ENCODE assay signal across 24 cellular contexts in the genomic region with DNA sequence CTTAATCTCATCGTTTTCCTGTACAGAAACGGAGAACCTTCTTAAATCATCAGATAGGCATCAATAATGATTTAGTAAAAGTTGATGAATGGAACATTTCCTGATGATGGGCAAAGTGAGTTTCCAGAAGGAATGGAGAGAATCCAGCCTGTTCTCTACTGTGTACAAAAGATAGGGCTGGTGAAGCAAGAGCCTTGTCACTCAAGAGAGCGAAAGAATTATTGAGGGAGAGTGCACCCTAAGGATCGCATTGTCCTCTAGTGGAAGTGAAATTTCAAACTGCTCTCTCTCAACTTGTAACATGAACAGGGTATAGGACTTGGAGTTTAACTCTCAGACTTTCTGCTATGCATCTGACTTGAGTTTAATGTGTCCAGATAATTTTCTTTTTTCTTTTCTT.
A peak's percentile ranks its signal among the peaks of the same experiment; 100 is the strongest.
DNase-seq lines count a peak whose midpoint lies in the region; ATAC-seq, FAIRE-seq and TF ChIP-seq lines count a peak whose summit lies in the region.
"Had no signal": no experiment of that assay in that cellular context is flagged by ENCODE, and none has a peak within 500 bp of the region (broad histone marks: within the 10 kb centered on the region; RNA-seq: fewer than 3 reads in every experiment).

No MANE protein-coding gene starts in this region.

- H3K9me3 Mint-ChIP-seq in astrocyte (ENCODE audit: unreplicated experiment) = peaks cover 4% of the 10 kb centered on the region

- no peaks in the 10 kb centered on the region for H4K20me1 ChIP-seq in astrocyte (ENCODE audit: insufficient read depth, low read length)
- H4K20me1 ChIP-seq: BLaER1 treated with 17β-estradiol and CSF1 and Interleukin-3, amounts not matched to agents 10 nM and 100 nM had no signal

- H3K9me3 ChIP-seq in astrocyte (ENCODE audit: insufficient read depth, low read depth, low read length) = no peaks in the 10 kb centered on the region
- H3K9me3 ChIP-seq: A549, Caco-2 had no signal

- H3K4me3 Mint-ChIP-seq in astrocyte (ENCODE audit: unreplicated experiment) = peak overlapping the region; percentile 54
- H3K4me3 Mint-ChIP-seq: B cell; CD4-positive, alpha-beta T cell; CD8-positive, alpha-beta T cell had no signal

- H3K9ac ChIP-seq in astrocyte (ENCODE audit: low read length) = no peak overlapping the region
- H3K9ac ChIP-seq: BLaER1 treated with 17β-estradiol and CSF1 and Interleukin-3, amounts not matched to agents 10 nM and 100 nM had no signal

- intact Hi-C loops in Right ventricle myocardium superior (cut with DNase I) = no loop called here

- H3K79me2 ChIP-seq in astrocyte (ENCODE audit: insufficient read depth, low read length) = no peaks in the 10 kb centered on the region

- peaks cover 12% of the 10 kb centered on the region for H3K36me3 Mint-ChIP-seq in astrocyte (ENCODE audit: low read depth, unreplicated experiment)
- H3K36me3 Mint-ChIP-seq: CD8-positive, alpha-beta T cell had no signal

- no peaks in the 10 kb centered on the region for H3K4me1 Mint-ChIP-seq in astrocyte (ENCODE audit: low read depth, unreplicated experiment)
- H3K4me1 Mint-ChIP-seq: B cell had no signal

- no peak overlapping the region for H3K4me3 ChIP-seq in LNCaP clone FGC (ENCODE audit: low read depth, low read length)
- H3K4me3 ChIP-seq in astrocyte (ENCODE audit: insufficient read depth, low read depth, low read length) = no peak overlapping the region
- H3K4me3 ChIP-seq: A549; BLaER1 treated with 17β-estradiol and CSF1 and Interleukin-3, amounts not matched to agents 10 nM and 100 nM had no signal

- TF ChIP-seq CTCF in LNCaP clone FGC (IDR thresholded peaks at IDR 0.05; ENCODE audit: control insufficient read depth, extremely low read depth, insufficient read depth) (no peak), astrocyte (IDR thresholded peaks at IDR 0.05; ENCODE audit: insufficient read depth, low read depth, low read length) (no peak)

- no peaks in the 10 kb centered on the region for H3K27me3 Mint-ChIP-seq in astrocyte (ENCODE audit: low read depth, unreplicated experiment)
- H3K27me3 Mint-ChIP-seq: B cell had no signal

- no peak for ATAC-seq in HG02588 (IDR thresholded peaks at IDR 0.05; ENCODE audit: unreplicated experiment)
- no peak for ATAC-seq in Right ventricle myocardium superior (ENCODE audit: poor library complexity)
- ATAC-seq: A549; CD8-positive, alpha-beta T cell had no signal

- H3K27ac Mint-ChIP-seq in astrocyte (ENCODE audit: unreplicated experiment) = no peak overlapping the region
- H3K27ac Mint-ChIP-seq: B cell; CD4-positive, alpha-beta T cell; CD8-positive, alpha-beta T cell had no signal

- no peak overlapping the region for H3K4me2 ChIP-seq in astrocyte (ENCODE audit: low read length)
- H3K4me2 ChIP-seq: A549; BLaER1 treated with 17β-estradiol and CSF1 and Interleukin-3, amounts not matched to agents 10 nM and 100 nM had no signal

- H2AFZ ChIP-seq in astrocyte (ENCODE audit: low read depth, low read length) = no peak overlapping the region

- FAIRE-seq in astrocyte (lab: Jason Lieb, UNC) = no peak
- FAIRE-seq: A549, D721Med, G401.6, GM12891, GM19239 had no signal

- no peak overlapping the region for H3K27ac ChIP-seq in astrocyte (ENCODE audit: low read depth, low read length)
- H3K27ac ChIP-seq: A549; BLaER1 treated with 17β-estradiol and CSF1 and Interleukin-3, amounts not matched to agents 10 nM and 100 nM; C4-2B had no signal

- DNase-seq in LNCaP clone FGC (ENCODE audit: low read depth) (peak; percentile 39), RPMI8226 (peak; percentile 20), astrocyte (ENCODE audit: low read depth) (no peak), left kidney (ENCODE audit: low read depth, low spot score) (peak; percentile 10), mesenteric fat pad (ENCODE audit: low spot score) (no peak), Right ventricle myocardium superior (no peak), A172 (ENCODE audit: low spot score) (no peak)
- DNase-seq: 8988T; AML-193; Caco-2; Calu3; CD4-positive, alpha-beta T cell; CD8-positive, alpha-beta T cell; DMS79 treated with DMSO at 0.1 percent for 48 hours; GF-D8 had no signal

- H3K4me1 ChIP-seq in astrocyte (ENCODE audit: insufficient read depth, low read length) = no peaks in the 10 kb centered on the region
- H3K4me1 ChIP-seq: A549, Caco-2 had no signal

- no peaks in the 10 kb centered on the region for H3K27me3 ChIP-seq in astrocyte (ENCODE audit: insufficient read depth, low read length)
- H3K27me3 ChIP-seq: BLaER1 treated with 17β-estradiol and CSF1 and Interleukin-3, amounts not matched to agents 10 nM and 100 nM had no signal

- H3K36me3 ChIP-seq in astrocyte (ENCODE audit: insufficient read depth, low read length) = no peaks in the 10 kb centered on the region

Comparison
In these comparisons a context has a peak if more than half of its experiments do, and no peak if none do; other contexts are left out.
1. DNase-seq: peak in LNCaP clone FGC (single experiment), RPMI8226 (single experiment) and left kidney (single experiment); none in astrocyte (single experiment), mesenteric fat pad (single experiment), Right ventricle myocardium superior (single experiment) and A172 (single experiment).